8 cellular contexts compared by ENCODE assay signal in the genomic region with DNA sequence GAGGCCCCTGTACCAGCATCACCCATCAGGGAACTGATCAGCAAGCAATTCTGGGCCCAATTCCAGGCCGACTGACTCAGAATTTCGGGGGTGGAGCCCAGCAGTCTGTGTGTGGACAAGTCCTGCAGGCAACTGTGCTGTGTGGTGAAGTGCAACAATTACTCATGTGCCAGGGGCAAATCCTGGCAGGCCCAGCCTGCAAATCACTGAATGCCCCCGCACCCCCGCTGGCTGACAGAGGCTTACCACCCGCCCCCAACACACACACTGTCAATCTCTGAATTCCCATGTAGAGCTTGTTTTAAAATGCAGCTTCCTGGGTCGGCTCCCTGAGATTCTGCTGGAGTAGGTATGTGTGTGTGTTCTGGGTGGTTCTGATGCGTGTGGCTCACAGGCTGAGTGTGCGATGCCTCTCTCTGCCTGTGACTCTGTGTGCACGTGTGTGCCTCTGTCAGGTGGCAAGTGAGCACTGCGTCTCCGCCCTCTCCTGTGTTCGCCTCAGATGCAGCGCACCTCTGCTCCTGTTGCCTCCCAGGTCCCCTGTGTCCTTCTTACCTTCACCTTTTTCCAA. TPM values are rescaled to one million over a fixed set of nuclear protein-coding genes. Genes with fewer than 3 reads are reported as not detected.
DNase-seq lines count a peak whose midpoint lies in the region; ATAC-seq, FAIRE-seq and TF ChIP-seq lines count a peak whose summit lies in the region.
"Had no signal": no experiment of that assay in that cellular context is flagged by ENCODE, and none has a peak within 500 bp of the region (broad histone marks: within the 10 kb centered on the region; RNA-seq: fewer than 3 reads in every experiment).

No MANE protein-coding gene starts in this region.

- no peaks in the 10 kb centered on the region for H3K9me3 ChIP-seq in HEK293 (ENCODE audit: control insufficient read depth, insufficient read depth, low read depth, low read length)
- H3K9me3 ChIP-seq: ascending aorta had no signal

- H3K27ac ChIP-seq in HEK293 (ENCODE audit: extremely low read depth, low read depth, low read length), result no peak overlapping the region
- peak overlapping the region; percentile 90 for H3K27ac ChIP-seq in RWPE1
- H3K27ac ChIP-seq in skin epidermis, result peak overlapping the region in 18 of 21 experiments; percentile 10 to 77 (median 46)
- H3K27ac ChIP-seq: ascending aorta had no signal

- H3K4me3 ChIP-seq in HEK293 (ENCODE audit: low read depth, low read length) (no peak overlapping the region), foreskin fibroblast (ENCODE audit: low read depth in 1 of 2, low read length in 2 of 2) (no peak overlapping the region), skin epidermis (no peak overlapping the region)
- H3K4me3 ChIP-seq: ascending aorta had no signal

- ATAC-seq in GM19397 (IDR thresholded peaks at IDR 0.05; ENCODE audit: unreplicated experiment), result no peak

- H3K4me1 ChIP-seq in HEK293 (ENCODE audit: control insufficient read depth, insufficient read depth, low read length), result no peaks in the 10 kb centered on the region

- POLR2A ChIA-PET in HEK293 (lab: Yijun Ruan, JAX), result no interaction called here
- POLR2A ChIA-PET in RWPE1 (lab: Yijun Ruan, JAX; ENCODE audit: low non-redundant PET), result no interaction called here

- no peaks in the 10 kb centered on the region for H3K36me3 ChIP-seq in HEK293 (ENCODE audit: control insufficient read depth in 2 of 2, insufficient read depth in 1 of 2, low read length in 2 of 2)
- H3K36me3 ChIP-seq: ascending aorta had no signal

- TF ChIP-seq CTCF in HEK293 (tag by site-specific recombination; IDR thresholded peaks at IDR 0.05) (no peak), RWPE1 (conservative IDR thresholded peaks at IDR 0.05; ENCODE audit: low read depth) (no peak), foreskin fibroblast (IDR thresholded peaks at IDR 0.05; ENCODE audit: low read depth, low read length) (no peak)

- DNase-seq in RWPE1 (ENCODE audit: low spot score) (peak; percentile 98), foreskin fibroblast (peak; percentile 96 to 98), NCI-H2029 treated with DMSO at 0.1 percent for 48 hours (lab: John Stamatoyannopoulos, UW) (no peak), GM12891 (ENCODE audit: insufficient read length, low spot score) (no peak)

- CTCF ChIA-PET in HEK293 (lab: Yijun Ruan, JAX) (interaction anchor here (0.6 to 2.9 kb wide), 3 partner anchors 7 to 299 kb away, joined by 3 to 16 read pairs (median 5); no protein-coding TSS in a partner anchor), RWPE1 (lab: Yijun Ruan, JAX) (interaction anchor here (0.5 to 0.7 kb wide), 2 partner anchors 124 to 363 kb away, joined by 3 read pairs; no protein-coding TSS in a partner anchor)

- TF ChIP-seq POLR2A in GM12891 (IDR thresholded peaks at IDR 0.05; ENCODE audit: low read depth, low read length), result no peak

- FAIRE-seq in GM12891 (lab: Jason Lieb, UNC), result no peak

TF ChIP-seq in HEK293, 187 proteins besides CTCF, POLR2A, EP300 and RAD21 (continues in another document):
- TF ChIP-seq, protein P1, sequence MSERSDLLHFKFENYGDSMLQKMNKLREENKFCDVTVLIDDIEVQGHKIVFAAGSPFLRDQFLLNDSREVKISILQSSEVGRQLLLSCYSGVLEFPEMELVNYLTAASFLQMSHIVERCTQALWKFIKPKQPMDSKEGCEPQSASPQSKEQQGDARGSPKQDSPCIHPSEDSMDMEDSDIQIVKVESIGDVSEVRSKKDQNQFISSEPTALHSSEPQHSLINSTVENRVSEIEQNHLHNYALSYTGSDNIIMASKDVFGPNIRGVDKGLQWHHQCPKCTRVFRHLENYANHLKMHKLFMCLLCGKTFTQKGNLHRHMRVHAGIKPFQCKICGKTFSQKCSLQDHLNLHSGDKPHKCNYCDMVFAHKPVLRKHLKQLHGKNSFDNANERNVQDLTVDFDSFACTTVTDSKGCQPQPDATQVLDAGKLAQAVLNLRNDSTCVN (tag by site-specific recombination; optimal IDR thresholded peaks at IDR 0.05), result no peak
- TF ChIP-seq ZNF19 (tag by site-specific recombination; IDR thresholded peaks at IDR 0.05; ENCODE audit: low read depth), result no peak
- TF ChIP-seq ZNF510 (tag by site-specific recombination; IDR thresholded peaks at IDR 0.05; ENCODE audit: insufficient replicate concordance), result no peak
- no peak for TF ChIP-seq ZNF138 (tag by site-specific recombination; IDR thresholded peaks at IDR 0.05; ENCODE audit: borderline replicate concordance)
- TF ChIP-seq ZNF155 (tag by site-specific recombination; IDR thresholded peaks at IDR 0.05), result no peak
- TF ChIP-seq, protein P2, sequence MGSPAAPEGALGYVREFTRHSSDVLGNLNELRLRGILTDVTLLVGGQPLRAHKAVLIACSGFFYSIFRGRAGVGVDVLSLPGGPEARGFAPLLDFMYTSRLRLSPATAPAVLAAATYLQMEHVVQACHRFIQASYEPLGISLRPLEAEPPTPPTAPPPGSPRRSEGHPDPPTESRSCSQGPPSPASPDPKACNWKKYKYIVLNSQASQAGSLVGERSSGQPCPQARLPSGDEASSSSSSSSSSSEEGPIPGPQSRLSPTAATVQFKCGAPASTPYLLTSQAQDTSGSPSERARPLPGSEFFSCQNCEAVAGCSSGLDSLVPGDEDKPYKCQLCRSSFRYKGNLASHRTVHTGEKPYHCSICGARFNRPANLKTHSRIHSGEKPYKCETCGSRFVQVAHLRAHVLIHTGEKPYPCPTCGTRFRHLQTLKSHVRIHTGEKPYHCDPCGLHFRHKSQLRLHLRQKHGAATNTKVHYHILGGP (tag by site-specific recombination; IDR thresholded peaks at IDR 0.05), result no peak
- TF ChIP-seq, protein P3, sequence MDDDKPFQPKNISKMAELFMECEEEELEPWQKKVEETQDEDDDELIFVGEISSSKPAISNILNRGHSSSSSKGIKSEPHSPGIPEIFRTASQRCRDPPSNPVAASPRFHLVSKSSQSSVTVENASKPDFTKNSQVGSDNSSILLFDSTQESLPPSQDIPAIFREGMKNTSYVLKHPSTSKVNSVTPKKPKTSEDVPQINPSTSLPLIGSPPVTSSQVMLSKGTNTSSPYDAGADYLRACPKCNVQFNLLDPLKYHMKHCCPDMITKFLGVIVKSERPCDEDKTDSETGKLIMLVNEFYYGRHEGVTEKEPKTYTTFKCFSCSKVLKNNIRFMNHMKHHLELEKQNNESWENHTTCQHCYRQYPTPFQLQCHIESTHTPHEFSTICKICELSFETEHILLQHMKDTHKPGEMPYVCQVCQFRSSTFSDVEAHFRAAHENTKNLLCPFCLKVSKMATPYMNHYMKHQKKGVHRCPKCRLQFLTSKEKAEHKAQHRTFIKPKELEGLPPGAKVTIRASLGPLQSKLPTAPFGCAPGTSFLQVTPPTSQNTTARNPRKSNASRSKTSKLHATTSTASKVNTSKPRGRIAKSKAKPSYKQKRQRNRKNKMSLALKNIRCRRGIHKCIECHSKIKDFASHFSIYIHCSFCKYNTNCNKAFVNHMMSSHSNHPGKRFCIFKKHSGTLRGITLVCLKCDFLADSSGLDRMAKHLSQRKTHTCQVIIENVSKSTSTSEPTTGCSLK (tag by site-specific recombination; IDR thresholded peaks at IDR 0.05), result no peak
- no peak for TF ChIP-seq ZNF311 (tag by site-specific recombination; IDR thresholded peaks at IDR 0.05; ENCODE audit: borderline replicate concordance)

TF ChIP-seq in GM12891, 5 proteins besides CTCF, POLR2A, EP300 and RAD21:
- TF ChIP-seq POU2F2 (IDR thresholded peaks at IDR 0.05; ENCODE audit: low read depth, low read length) (no peak), PAX5 (IDR thresholded peaks at IDR 0.05; ENCODE audit: insufficient read depth, low read length, severe bottlenecking) (no peak), TAF1 (IDR thresholded peaks at IDR 0.05; ENCODE audit: low read depth, low read length) (no peak)

RNA-seq across cellular contexts. Expression of a gene that starts 45.4 kb away (rescaled TPM):
- polyA plus RNA-seq in GM12891 (2012; ENCODE audit: low read depth, missing spikeins), result 89.3 TPM

Comparison
In these comparisons a context has a peak if more than half of its experiments do, and no peak if none do; other contexts are left out.
1. DNase-seq: peak in RWPE1 (single experiment) and foreskin fibroblast (2 of 2); none in NCI-H2029 treated with DMSO at 0.1 percent for 48 hours (single experiment) and GM12891 (single experiment).